ENCODE assay signal across 11 cellular contexts in genomic region chr13:99203601-99204579, GRCh38. TPM values are rescaled to one million over a fixed set of nuclear protein-coding genes. Genes with fewer than 3 reads are reported as not detected.
A peak's percentile ranks its signal among the peaks of the same experiment; 100 is the strongest.
DNase-seq lines count a peak whose midpoint lies in the region; ATAC-seq and TF ChIP-seq lines count a peak whose summit lies in the region.
"Had no signal": no experiment of that assay in that cellular context is flagged by ENCODE, and none has a peak within 500 bp of the region (broad histone marks: within the 10 kb centered on the region; RNA-seq: fewer than 3 reads in every experiment).

No MANE protein-coding gene starts in this region.

- H3K9me3 Mint-ChIP-seq in GM23338, result no peaks in the 10 kb centered on the region
- H3K9me3 Mint-ChIP-seq in activated CD4-positive, alpha-beta memory T cell treated with anti-CD3 and anti-CD28 coated beads, Interleukin-2, amount 10 ng/mL, durations not matched to agents 7 days and 5 days, result no peaks in the 10 kb centered on the region
- H3K9me3 Mint-ChIP-seq in naive thymus-derived CD4-positive, alpha-beta T cell, result peaks cover 0 to 3% (median 0%) of the 10 kb centered on the region in 11 donors

- H2AFZ ChIP-seq in DND-41 (ENCODE audit: low read depth, low read length) (no peak overlapping the region), GM23338 (no peak overlapping the region)

- CTCF ChIA-PET in activated CD4-positive, alpha-beta memory T cell treated with anti-CD3 and anti-CD28 coated beads, Interleukin-2, amount 10 ng/mL, durations not matched to agents 7 days and 5 days (lab: Charles Lee), result interaction anchor here (0.5 to 12.7 kb wide), 9 partner anchors 11 to 63 kb away, joined by 3 to 179 read pairs (median 6); partner anchors contain the start of gene GPR18
- CTCF ChIA-PET in naive thymus-derived CD4-positive, alpha-beta T cell (lab: Charles Lee), result interaction anchor here (0.6 to 11.9 kb wide), 10 partner anchors 11 to 233 kb away, joined by 3 to 242 read pairs (median 4); partner anchors contain the start of gene GPR18

- H3K36me3 ChIP-seq in DND-41 (ENCODE audit: insufficient read depth, low read length), result peaks cover 27% of the 10 kb centered on the region
- peaks cover 3% of the 10 kb centered on the region; the same call in 1 of the 2 replicates for H3K36me3 ChIP-seq in GM23338 (ENCODE audit: insufficient read depth)
- H3K36me3 ChIP-seq in naive thymus-derived CD4-positive, alpha-beta T cell (ENCODE audit: control insufficient read depth in 2 of 3, insufficient read depth in 3 of 3, low read length in 3 of 3), result peaks cover 0 to 20% (median 0%) of the 10 kb centered on the region in 3 experiments

- intact Hi-C loops in naive thymus-derived CD4-positive, alpha-beta T cell (cut with micrococcal nuclease), result loop anchor here (1.0 to 5.0 kb wide), 9 partner anchors 11 to 1772 kb away; partner anchors contain the start of genes GPR18 (in 1 of the 2) and RAP2A (in 1 of the 2)
- intact Hi-C loops in posterior vena cava (cut with DNase I), result no loop called here

- H3K27ac Mint-ChIP-seq in GM23338, result peak overlapping the region; percentile 36
- H3K27ac Mint-ChIP-seq in activated CD4-positive, alpha-beta memory T cell treated with anti-CD3 and anti-CD28 coated beads, Interleukin-2, amount 10 ng/mL, durations not matched to agents 7 days and 5 days, result peak overlapping the region; percentile 55
- peak overlapping the region; percentile 85 to 97 (median 93) for H3K27ac Mint-ChIP-seq in naive thymus-derived CD4-positive, alpha-beta T cell

- peaks cover 55% of the 10 kb centered on the region for H3K4me1 ChIP-seq in DND-41 (ENCODE audit: insufficient read depth, low read length)
- H3K4me1 ChIP-seq in GM23338 (ENCODE audit: insufficient read depth), result peaks cover 7% of the 10 kb centered on the region
- peaks cover 45 to 61% of the 10 kb centered on the region in 2 donors for H3K4me1 ChIP-seq in naive thymus-derived CD4-positive, alpha-beta T cell (ENCODE audit: control insufficient read depth in 2 of 2, insufficient read depth in 2 of 2, low read length in 2 of 2)

- H3K79me2 ChIP-seq in DND-41 (ENCODE audit: insufficient read depth, low read length) (peaks cover 94% of the 10 kb centered on the region), GM23338 (replicated peaks; ENCODE audit: insufficient read depth) (peaks cover 89% of the 10 kb centered on the region)

- no peak overlapping the region for H3K4me3 Mint-ChIP-seq in GM23338
- H3K4me3 Mint-ChIP-seq in activated CD4-positive, alpha-beta memory T cell treated with anti-CD3 and anti-CD28 coated beads, Interleukin-2, amount 10 ng/mL, durations not matched to agents 7 days and 5 days, result peak overlapping the region; percentile 64
- peak overlapping the region; percentile 74 to 96 (median 89) for H3K4me3 Mint-ChIP-seq in naive thymus-derived CD4-positive, alpha-beta T cell

- H3K27me3 Mint-ChIP-seq in GM23338 (ENCODE audit: insufficient read depth, low read depth, poor library complexity), result peaks cover 15% of the 10 kb centered on the region
- H3K27me3 Mint-ChIP-seq in activated CD4-positive, alpha-beta memory T cell treated with anti-CD3 and anti-CD28 coated beads, Interleukin-2, amount 10 ng/mL, durations not matched to agents 7 days and 5 days, result peaks cover 11% of the 10 kb centered on the region
- H3K27me3 Mint-ChIP-seq in naive thymus-derived CD4-positive, alpha-beta T cell, result peaks cover 0 to 2% (median 0%) of the 10 kb centered on the region in 5 donors

- no peak for DNase-seq in DND-41
- no peak for DNase-seq in GM23338 (ENCODE audit: low spot score)
- no peak for DNase-seq in activated CD4-positive, alpha-beta memory T cell treated with anti-CD3 and anti-CD28 coated beads, Interleukin-2, amount 10 ng/mL, durations not matched to agents 7 days and 5 days
- DNase-seq in naive thymus-derived CD4-positive, alpha-beta T cell, result no peak
- no peak for DNase-seq in AML-193 (lab: John Stamatoyannopoulos, UW)
- DNase-seq in posterior vena cava (ENCODE audit: low spot score), result no peak
- no peak for DNase-seq in NCI-H187 (lab: John Stamatoyannopoulos, UW)
- DNase-seq: NCI-H187 treated with DMSO at 0.1 percent for 48 hours had no signal

- TF ChIP-seq CTCF in DND-41 (IDR thresholded peaks at IDR 0.05; ENCODE audit: borderline replicate concordance, extremely low read depth, low read length, poor library complexity, severe bottlenecking) (no peak), GM23338 (conservative IDR thresholded peaks at IDR 0.05; ENCODE audit: low read depth in 2 of 2) (no peak)

- H3F3A ChIP-seq in GM23338 (replicated peaks; ENCODE audit: low read depth), result no peaks in the 10 kb centered on the region

- H3K4me3 ChIP-seq in DND-41 (ENCODE audit: low read depth in 1 of 2, low read length in 2 of 2), result peak overlapping the region in 1 of 2 experiments; percentile 44; a peak in 2 of 4 replicates
- H3K4me3 ChIP-seq in GM23338, result no peak overlapping the region
- peak overlapping the region; percentile 58 for H3K4me3 ChIP-seq in naive thymus-derived CD4-positive, alpha-beta T cell (ENCODE audit: low read length)

- H3K9me2 ChIP-seq in GM23338 (ENCODE audit: insufficient read depth), result no peaks in the 10 kb centered on the region

- H3K4me2 ChIP-seq in DND-41 (ENCODE audit: insufficient read depth, low read length), result peak overlapping the region; percentile 82
- H3K4me2 ChIP-seq in GM23338, result no peak overlapping the region

- H3K4me1 Mint-ChIP-seq in GM23338, result peaks cover 41% of the 10 kb centered on the region
- peaks cover 59% of the 10 kb centered on the region for H3K4me1 Mint-ChIP-seq in activated CD4-positive, alpha-beta memory T cell treated with anti-CD3 and anti-CD28 coated beads, Interleukin-2, amount 10 ng/mL, durations not matched to agents 7 days and 5 days
- H3K4me1 Mint-ChIP-seq in naive thymus-derived CD4-positive, alpha-beta T cell, result peaks cover 67 to 88% (median 77%) of the 10 kb centered on the region in 7 donors

- POLR2A ChIA-PET in activated CD4-positive, alpha-beta memory T cell treated with anti-CD3 and anti-CD28 coated beads, Interleukin-2, amount 10 ng/mL, durations not matched to agents 7 days and 5 days (lab: Charles Lee), result interaction anchor here (0.6 to 5.0 kb wide), 11 partner anchors 11 to 177 kb away, joined by 3 to 28 read pairs (median 5); partner anchors contain the start of gene GPR18
- POLR2A ChIA-PET in naive thymus-derived CD4-positive, alpha-beta T cell (lab: Charles Lee), result interaction anchor here (0.6 to 15.2 kb wide), 15 partner anchors 8 to 156 kb away, joined by 3 to 273 read pairs (median 4); partner anchors contain the start of gene GPR18

- H3K27ac ChIP-seq in DND-41 (ENCODE audit: low read length) (peak overlapping the region; percentile 72), GM23338 (ENCODE audit: low read depth) (no peak overlapping the region)
- peak overlapping the region; percentile 72 for H3K27ac ChIP-seq in naive thymus-derived CD4-positive, alpha-beta T cell (ENCODE audit: low read depth, low read length)

- ATAC-seq in DND-41 (ENCODE audit: insufficient read depth, low read depth), result no peak
- ATAC-seq in GM23338, result no peak
- ATAC-seq in naive thymus-derived CD4-positive, alpha-beta T cell, result no peak
- no peak for ATAC-seq in GM21423 (IDR thresholded peaks at IDR 0.05; ENCODE audit: unreplicated experiment)

- peaks cover 26% of the 10 kb centered on the region for H3K36me3 Mint-ChIP-seq in GM23338 (ENCODE audit: low read depth)
- peaks cover 52% of the 10 kb centered on the region for H3K36me3 Mint-ChIP-seq in activated CD4-positive, alpha-beta memory T cell treated with anti-CD3 and anti-CD28 coated beads, Interleukin-2, amount 10 ng/mL, durations not matched to agents 7 days and 5 days (ENCODE audit: low read depth)
- peaks cover 4 to 45% (median 14%) of the 10 kb centered on the region in 5 donors for H3K36me3 Mint-ChIP-seq in naive thymus-derived CD4-positive, alpha-beta T cell

- no peaks in the 10 kb centered on the region for H3K9me3 ChIP-seq in DND-41 (ENCODE audit: insufficient read depth, low read length, severe bottlenecking)
- H3K9me3 ChIP-seq in naive thymus-derived CD4-positive, alpha-beta T cell (ENCODE audit: control insufficient read depth in 2 of 3, low read length in 3 of 3), result no peaks in the 10 kb centered on the region

- peak overlapping the region; percentile 31 for H3K9ac ChIP-seq in DND-41 (ENCODE audit: low read depth, low read length)

- H3K27me3 ChIP-seq in DND-41 (ENCODE audit: insufficient read depth, low read length, poor library complexity) (no peaks in the 10 kb centered on the region), GM23338 (ENCODE audit: insufficient read depth) (no peaks in the 10 kb centered on the region)
- no peaks in the 10 kb centered on the region for H3K27me3 ChIP-seq in naive thymus-derived CD4-positive, alpha-beta T cell (ENCODE audit: control insufficient read depth in 2 of 2, insufficient read depth in 2 of 2, low read length in 2 of 2)

- H4K20me1 ChIP-seq in DND-41 (ENCODE audit: insufficient read depth, low read length) (peaks cover 54% of the 10 kb centered on the region), GM23338 (replicated peaks; ENCODE audit: insufficient read depth) (peaks cover 36% of the 10 kb centered on the region)

TF ChIP-seq in GM23338, 12 proteins besides CTCF, POLR2A, EP300 and RAD21 (continues in another document):
- TF ChIP-seq EZH2phosphoT487 (IDR thresholded peaks at IDR 0.05; ENCODE audit: unreplicated experiment), result no peak
- TF ChIP-seq ETS1 (IDR thresholded peaks at IDR 0.05), result no peak

RNA-seq across cellular contexts. Expression of gene UBAC2, which starts 3.2 kb away (rescaled TPM):
- total RNA-seq in GM23338 (2014; rRNA removed; shearing (Covaris generic)), result 76.9 and 112 TPM in 2 replicates
- polyA plus RNA-seq in GM23338 (2016; fragmentation: Nextera tagmentation; extraction: Ambion mirVana), result 34.3 and 37.9 TPM in 2 replicates
- total RNA-seq in activated CD4-positive, alpha-beta memory T cell treated with anti-CD3 and anti-CD28 coated beads, Interleukin-2, amount 10 ng/mL, durations not matched to agents 7 days and 5 days, result 10 to 100 TPM; 53.8 to 55.2 TPM
- 100 to 1,000 TPM in 2 of 5 experiments, 10 to 100 TPM in 3; 63.3 to 114 (median 90.2) TPM for total RNA-seq in naive thymus-derived CD4-positive, alpha-beta T cell
- 100 to 1,000 TPM; 142 TPM for polyA plus RNA-seq in naive thymus-derived CD4-positive, alpha-beta T cell
- 10 to 100 TPM; 38.2 to 41.4 TPM for total RNA-seq in posterior vena cava

RNA-seq across cellular contexts. Expression of gene GPR18, which starts 54.3 kb away (rescaled TPM):
- total RNA-seq in GM23338 (2014; rRNA removed; shearing (Covaris generic)), result not detected in 2 replicates
- polyA plus RNA-seq in GM23338 (2016; fragmentation: Nextera tagmentation; extraction: Ambion mirVana), result 2.6 and 3.0 TPM in 2 replicates
- 10 to 100 TPM; 10.3 to 10.4 TPM for total RNA-seq in activated CD4-positive, alpha-beta memory T cell treated with anti-CD3 and anti-CD28 coated beads, Interleukin-2, amount 10 ng/mL, durations not matched to agents 7 days and 5 days
- total RNA-seq in naive thymus-derived CD4-positive, alpha-beta T cell, result 10 to 100 TPM; 11.5 to 40.4 (median 21.1) TPM
- 10 to 100 TPM; 27.9 to 35.9 TPM for polyA plus RNA-seq in naive thymus-derived CD4-positive, alpha-beta T cell
- total RNA-seq in posterior vena cava, result not detected
- total RNA-seq: cerebellum had no signal
- polyA plus RNA-seq: keratinocyte had no signal

Comparison
In these comparisons a context has a peak if more than half of its experiments do, and no peak if none do; other contexts are left out.
1. H3K27ac Mint-ChIP-seq: peak in every context shown above with its lines; median percentile 93 in naive thymus-derived CD4-positive, alpha-beta T cell; 55 in activated CD4-positive, alpha-beta memory T cell treated with anti-CD3 and anti-CD28 coated beads, Interleukin-2, amount 10 ng/mL, durations not matched to agents 7 days and 5 days; 36 in GM23338.
2. RNA of gene GPR18, which starts 54.3 kb away (total RNA-seq): 11.5 to 40.4 TPM in naive thymus-derived CD4-positive, alpha-beta T cell and 10.3 to 10.4 TPM in activated CD4-positive, alpha-beta memory T cell treated with anti-CD3 and anti-CD28 coated beads, Interleukin-2, amount 10 ng/mL, durations not matched to agents 7 days and 5 days; not detected in posterior vena cava and not detected in GM23338; every median in the first group is over 10 times any median in the second.
3. intact Hi-C loops: an anchor here in naive thymus-derived CD4-positive, alpha-beta T cell (1.0 to 5.0 kb wide); none called in posterior vena cava.